ENCODE assay signal across 12 cellular contexts in the genomic region with DNA sequence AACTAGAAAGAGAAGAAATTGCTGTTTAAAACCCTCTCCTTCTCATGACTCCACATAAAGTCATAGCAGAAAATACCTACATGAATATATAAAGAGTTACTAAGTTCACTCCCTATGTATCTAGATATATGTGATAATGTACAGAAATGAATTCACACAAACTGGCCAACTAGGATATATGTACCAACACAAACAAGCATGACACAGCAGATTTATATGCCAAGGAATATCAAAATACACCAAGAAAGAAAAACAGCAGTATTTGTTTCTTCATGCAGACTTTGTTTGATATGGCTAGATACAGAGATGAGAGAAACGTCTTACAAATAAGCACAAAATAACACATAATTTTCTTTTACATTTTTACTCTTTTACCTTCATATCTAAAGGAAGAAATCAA. TPM values are rescaled to one million over a fixed set of nuclear protein-coding genes. Genes with fewer than 3 reads are reported as not detected.
"Had no signal": no experiment of that assay in that cellular context is flagged by ENCODE, and none has a peak within 500 bp of the region (broad histone marks: within the 10 kb centered on the region; RNA-seq: fewer than 3 reads in every experiment).

No MANE protein-coding gene starts in this region.

- ATAC-seq: HCT116 had no signal

- H3K9ac ChIP-seq: GM23248 had no signal

- H3K27me3 Mint-ChIP-seq: IgD-negative memory B cell had no signal

- H3K4me3 Mint-ChIP-seq: HFFc6, IgD-negative memory B cell had no signal

- H3K9me3 ChIP-seq: HAP-1 had no signal

- H3K36me3 ChIP-seq: HAP-1 had no signal

- H3K27ac Mint-ChIP-seq: HFFc6, IgD-negative memory B cell had no signal

- H2AFZ ChIP-seq: GM23248 had no signal

- DNase-seq: GM23248, GOT3, H7, HFFc6, Kasumi-1, KG1 had no signal

- H3K27ac ChIP-seq: GM23248, HL-60 had no signal

- H3K4me3 ChIP-seq: GM23248, HAP-1 had no signal

- H3K36me3 Mint-ChIP-seq: IgD-negative memory B cell had no signal

- H3K4me1 Mint-ChIP-seq: IgD-negative memory B cell had no signal

- H3K4me1 ChIP-seq: HAP-1 had no signal

RNA-seq across cellular contexts. Expression of gene OR51G1, which starts 1.8 kb away (rescaled TPM):
- total RNA-seq: GM23248, H4, H7, HFFc6, HT1080 had no signal
- polyA plus RNA-seq: GM23248, IgD-negative memory B cell had no signal

RNA-seq across cellular contexts. Expression of gene OR51G2, which starts 3.2 kb away (rescaled TPM):
- total RNA-seq: GM23248, H4, H7, HFFc6, HT1080 had no signal
- polyA plus RNA-seq: GM23248, IgD-negative memory B cell had no signal

RNA-seq across cellular contexts. Expression of gene OR51A7, which starts 18.7 kb away (rescaled TPM):
- total RNA-seq: GM23248, H4, H7, HFFc6, HT1080 had no signal
- polyA plus RNA-seq: GM23248, IgD-negative memory B cell had no signal

RNA-seq across cellular contexts. Expression of gene OR51A4, which starts 25.1 kb away (rescaled TPM):
- total RNA-seq: GM23248, H4, H7, HFFc6, HT1080 had no signal
- polyA plus RNA-seq: GM23248, IgD-negative memory B cell had no signal

RNA-seq across cellular contexts. Expression of gene OR51A2, which starts 33.2 kb away (rescaled TPM):
- total RNA-seq: GM23248, H4, H7, HFFc6, HT1080 had no signal
- polyA plus RNA-seq: GM23248, IgD-negative memory B cell had no signal
